In genomic region chr20:50731055-50731929, GRCh38 we compare ENCODE assay signal across 8 cellular contexts. TPM values are rescaled to one million over a fixed set of nuclear protein-coding genes. Genes with fewer than 3 reads are reported as not detected.
DNase-seq lines count a peak whose midpoint lies in the region; ATAC-seq and TF ChIP-seq lines count a peak whose summit lies in the region.

PARD6B (plus strand) TSS chr20:50731580; CDS start chr20:50731787, 207 bp downstream.

- peak within 1 kb of the TSS; percentile 84 for H3K27ac Mint-ChIP-seq in activated naive CD8-positive, alpha-beta T cell

- H3K4me3 Mint-ChIP-seq in activated naive CD8-positive, alpha-beta T cell, result peak within 1 kb of the TSS; percentile 89

- TF ChIP-seq CTCF in GM12865 (IDR thresholded peaks at IDR 0.05; ENCODE audit: insufficient read depth, low read depth, low read length, missing control alignments) (no peak), osteoblast (IDR thresholded peaks at IDR 0.05; ENCODE audit: extremely low read depth, low read depth, low read length) (no peak), thoracic aorta (IDR thresholded peaks at IDR 0.05) (no peak)

- ATAC-seq in HG02678 (IDR thresholded peaks at IDR 0.05; ENCODE audit: unreplicated experiment) (peak; percentile 88), SK-N-SH treated with all-trans-retinoic acid at 6 μM for 48 hours (peak; percentile 97), thoracic aorta (ENCODE audit: insufficient number of reproducible peaks, low FRiP score, low read depth) (peak; percentile 91)

- H3K9me3 Mint-ChIP-seq in activated naive CD8-positive, alpha-beta T cell (ENCODE audit: low read depth), result no peaks in the 10 kb centered on the region

- H3K4me1 Mint-ChIP-seq in activated naive CD8-positive, alpha-beta T cell (ENCODE audit: low read depth), result peaks cover 27% of the 10 kb centered on the region

- no peaks in the 10 kb centered on the region for H3K36me3 ChIP-seq in osteoblast (ENCODE audit: insufficient read depth, low read length)
- no peaks in the 10 kb centered on the region for H3K36me3 ChIP-seq in thoracic aorta

- H4K20me1 ChIP-seq in osteoblast (ENCODE audit: insufficient read depth, low read length), result no peaks in the 10 kb centered on the region

- H3K4me1 ChIP-seq in osteoblast (ENCODE audit: insufficient read depth, low read length), result peaks cover 40% of the 10 kb centered on the region
- peaks cover 9 to 25% of the 10 kb centered on the region in 2 donors for H3K4me1 ChIP-seq in thoracic aorta (ENCODE audit: control insufficient read depth in 1 of 2, low read depth in 2 of 2)

- no peaks in the 10 kb centered on the region for H3K27me3 Mint-ChIP-seq in activated naive CD8-positive, alpha-beta T cell

- DNase-seq in GM12865 (ENCODE audit: low read depth), result peak; percentile 100
- peak; percentile 99 for DNase-seq in NCI-H1105 (lab: John Stamatoyannopoulos, UW)
- DNase-seq in head of caudate nucleus, result peak; percentile 90 to 98 (median 97)
- peak; percentile 99 for DNase-seq in osteoblast (ENCODE audit: insufficient read length, low spot score, missing footprints)
- DNase-seq in thoracic aorta (ENCODE audit: low spot score), result peak; percentile 92

- peaks cover 6% of the 10 kb centered on the region for H3K27me3 ChIP-seq in osteoblast (ENCODE audit: insufficient read depth, low read length)
- H3K27me3 ChIP-seq in thoracic aorta (replicated peaks; ENCODE audit: insufficient read depth), result no peaks in the 10 kb centered on the region

- no peaks in the 10 kb centered on the region for H3K36me3 Mint-ChIP-seq in activated naive CD8-positive, alpha-beta T cell

- H3K4me3 ChIP-seq in GM12865 (ENCODE audit: low read depth, low read length) (peak within 1 kb of the TSS; percentile 77), osteoblast (ENCODE audit: insufficient read depth, low read length) (peak within 1 kb of the TSS; percentile 79), thoracic aorta (peak within 1 kb of the TSS; percentile 91)

- H3K27ac ChIP-seq in osteoblast (ENCODE audit: low read depth, low read length) (no peak within 1 kb of the TSS), thoracic aorta (peak within 1 kb of the TSS; percentile 74 to 78)

- H2AFZ ChIP-seq in osteoblast (ENCODE audit: low read length), result peak within 1 kb of the TSS; percentile 88

- H3K9me3 ChIP-seq in osteoblast (ENCODE audit: low read depth, low read length) (no peaks in the 10 kb centered on the region), thoracic aorta (no peaks in the 10 kb centered on the region)

- H3K4me2 ChIP-seq in osteoblast (ENCODE audit: insufficient read depth, low read length), result peak within 1 kb of the TSS; percentile 95

- no peaks in the 10 kb centered on the region for H3K79me2 ChIP-seq in osteoblast (ENCODE audit: insufficient read depth, low read length)

- intact Hi-C loops in head of caudate nucleus (cut with DNase I), result no loop called here

TF ChIP-seq in SK-N-SH treated with all-trans-retinoic acid at 6 μM for 48 hours, 23 proteins besides CTCF, POLR2A, EP300 and RAD21:
- TF ChIP-seq ZFP3 (CRISPR knock-in tag; IDR thresholded peaks at IDR 0.05) (peak; percentile 35; the same call in 1 of the 2 replicates), SNAI2 (CRISPR knock-in tag; IDR thresholded peaks at IDR 0.05) (0 out of 2 replicates have a peak, but pooled peaks have one; percentile 51), TOX (CRISPR knock-in tag; IDR thresholded peaks at IDR 0.05; ENCODE audit: borderline replicate concordance) (no peak)

RNA-seq across cellular contexts. Expression of gene PARD6B, which starts in this region (rescaled TPM):
- total RNA-seq in osteoblast (0.72 and 0.88 TPM in 2 replicates), thoracic aorta (10 to 100 TPM in 1 of 2 donors, 1 to 10 TPM in 1; 2.8 to 10.7 TPM)

Comparison
In these comparisons a context has a peak if more than half of its experiments do, and no peak if none do; other contexts are left out.
1. Peak in DNase-seq, H3K4me3 ChIP-seq and H3K4me2 ChIP-seq in osteoblast; RNA of the gene not detected or under 1 TPM.